18 cellular contexts compared by ENCODE assay signal in genomic region chr10:99325261-99325660, GRCh38. TPM values are rescaled to one million over a fixed set of nuclear protein-coding genes. Genes with fewer than 3 reads are reported as not detected.
A peak's percentile ranks its signal among the peaks of the same experiment; 100 is the strongest.
DNase-seq lines count a peak whose midpoint lies in the region; ATAC-seq, FAIRE-seq and TF ChIP-seq lines count a peak whose summit lies in the region.
"Had no signal": no experiment of that assay in that cellular context is flagged by ENCODE, and none has a peak within 500 bp of the region (broad histone marks: within the 10 kb centered on the region; RNA-seq: fewer than 3 reads in every experiment).

No MANE protein-coding gene starts in this region.

- no peak overlapping the region for H2AFZ ChIP-seq in HepG2 (ENCODE audit: low read length)

- H3K4me1 ChIP-seq in A549 = peaks cover 16% of the 10 kb centered on the region
- H3K4me1 ChIP-seq in HepG2 (ENCODE audit: insufficient read depth, low read length) = peaks cover 25% of the 10 kb centered on the region
- H3K4me1 ChIP-seq: BLaER1 had no signal

- H3K27ac ChIP-seq in A549 (peak overlapping the region; percentile 50 to 62), HepG2 (ENCODE audit: extremely low read length, insufficient read depth, low read length) (peak overlapping the region; percentile 19)
- H3K27ac ChIP-seq: BLaER1 had no signal

- H3K4me2 ChIP-seq in A549 (peak overlapping the region; percentile 49), HepG2 (ENCODE audit: low read depth, low read length) (no peak overlapping the region; the same call in 1 of the 2 replicates)
- H3K4me2 ChIP-seq: BLaER1 had no signal

- no peaks in the 10 kb centered on the region for H3K9me3 ChIP-seq in A549
- H3K9me3 ChIP-seq in HepG2 (ENCODE audit: low read length) = no peaks in the 10 kb centered on the region

- intact Hi-C loops in HepG2 (cut with micrococcal nuclease; ENCODE audit: unreplicated experiment) = no loop called here

- H3K36me3 ChIP-seq in HepG2 (replicated peaks in 1 of 2; ENCODE audit: control insufficient read depth in 1 of 2, insufficient read depth in 2 of 2, low read length in 2 of 2) = no peaks in the 10 kb centered on the region
- H3K36me3 ChIP-seq: BLaER1 had no signal

- no peak for FAIRE-seq in A549 (lab: Jason Lieb, UNC)
- peak; percentile 34 for FAIRE-seq in HepG2 (lab: Jason Lieb, UNC)
- FAIRE-seq in GM19239 (lab: Jason Lieb, UNC) = no peak
- FAIRE-seq: D721Med, GM12892, H54 had no signal

- no peak overlapping the region for H3K4me3 ChIP-seq in A549
- H3K4me3 ChIP-seq in epithelial cell of esophagus (ENCODE audit: low read length) = no peak overlapping the region
- H3K4me3 ChIP-seq in HepG2 (replicated peaks in 1 of 3; ENCODE audit: insufficient read depth in 1 of 3, low read depth in 2 of 3, low read length in 3 of 3) = no peak overlapping the region
- H3K4me3 ChIP-seq: BLaER1 had no signal

- H3K27me3 ChIP-seq in HepG2 (ENCODE audit: control insufficient read depth in 1 of 2, insufficient read depth in 2 of 2, low read length in 2 of 2) = no peaks in the 10 kb centered on the region
- H3K27me3 ChIP-seq: BLaER1 had no signal

- no peak overlapping the region for H3K9ac ChIP-seq in HepG2 (ENCODE audit: insufficient read depth, low read depth, low read length)
- H3K9ac ChIP-seq: BLaER1 had no signal

- no peak for TF ChIP-seq RAD21 in A549 (conservative IDR thresholded peaks at IDR 0.05 in 1 of 2, IDR thresholded peaks at IDR 0.05 in 1 of 2)
- TF ChIP-seq RAD21 in HepG2 (CRISPR knock-in tag; IDR thresholded peaks at IDR 0.05) = no peak

- peak in 1 of 2 experiments; percentile 35; a peak in 2 of 6 replicates for ATAC-seq in A549
- peak; percentile 10; the same call in 1 of the 3 replicates for ATAC-seq in HepG2
- ATAC-seq: CD8-positive, alpha-beta T cell had no signal

- no peak for TF ChIP-seq CTCF in A549 (IDR thresholded peaks at IDR 0.05)
- TF ChIP-seq CTCF in epithelial cell of esophagus (IDR thresholded peaks at IDR 0.05; ENCODE audit: insufficient read depth, low read depth, low read length, missing control alignments) = no peak
- TF ChIP-seq CTCF in HepG2 (CRISPR knock-in tag; IDR thresholded peaks at IDR 0.05) = no peak

- no peaks in the 10 kb centered on the region for H4K20me1 ChIP-seq in HepG2 (ENCODE audit: insufficient read depth, low read length)
- H4K20me1 ChIP-seq: BLaER1 had no signal

- POLR2A ChIA-PET in A549 (lab: Yijun Ruan, JAX) = interaction anchor here (1.4 kb wide), 1 partner anchor 26 kb away, joined by 3 read pairs; no protein-coding TSS in a partner anchor
- POLR2A ChIA-PET in HepG2 (lab: Yijun Ruan, JAX) = no interaction called here

- no peak for TF ChIP-seq POLR2A in A549 (IDR thresholded peaks at IDR 0.05; ENCODE audit: low read length)
- no peak for TF ChIP-seq POLR2A in HepG2 (IDR thresholded peaks at IDR 0.05; ENCODE audit: insufficient read depth in 1 of 2, low read depth in 2 of 2, low read length in 2 of 2)

- 18% methylated on average over 2 of the region's 2 CpGs for WGBS in A549 (ENCODE audit: missing lambda C conversion rate)
- WGBS in HepG2 (ENCODE audit: low lambda C conversion rate) = 28% methylated on average over 2 of the region's 2 CpGs

- DNase-seq in A549 (ENCODE audit: low read depth in 1 of 2, low spot score in 1 of 2) (peak in 1 of 2 experiments; percentile 69), M059J (ENCODE audit: low read depth) (peak; percentile 55), epithelial cell of esophagus (ENCODE audit: low read depth) (peak; percentile 7), HepG2 (ENCODE audit: low spot score) (peak; percentile 61), NCI-H1092 (lab: John Stamatoyannopoulos, UW) (no peak), SKM-1 treated with dmso at 0.1 percent for 144 hours (lab: John Stamatoyannopoulos, UW; ENCODE audit: unreplicated experiment) (no peak), GM19239 (ENCODE audit: insufficient read length, low spot score) (no peak)
- no peak for DNase-seq in activated CD4-positive, alpha-beta T cell treated with anti-CD3 and anti-CD28 coated beads for 48 hours
- DNase-seq: 8988T; CD8-positive, alpha-beta T cell; NCI-H1930; NCI-H446 treated with DMSO at 0.1 percent for 48 hours; NCI-H748 treated with DMSO at 0.1 percent for 48 hours had no signal

- TF ChIP-seq EP300 in A549 (IDR thresholded peaks at IDR 0.05) = no peak
- TF ChIP-seq EP300 in HepG2 (IDR thresholded peaks at IDR 0.05; ENCODE audit: low read depth in 2 of 2, low read length in 2 of 2) = peak in 1 of 2 experiments; percentile 68; a peak in 2 of 4 replicates
- TF ChIP-seq EP300 in HepG2 (CRISPR knock-in tag; IDR thresholded peaks at IDR 0.05; ENCODE audit: borderline replicate concordance) = no peak

- no TSS peak for BruUV-seq in HepG2 (replicated peaks; lab: Mats Ljungman, UMichigan)

- in situ Hi-C loops in HepG2 (cut with HindIII; ENCODE audit: extremely low pct_ligation_motif_present, low pct_unique_long_range_greater_than_20kb) = no loop called here

- H3K79me2 ChIP-seq in HepG2 (ENCODE audit: insufficient read depth, low read length) = no peaks in the 10 kb centered on the region

- CTCF ChIA-PET in A549 (lab: Yijun Ruan, JAX) (interaction anchor here (0.6 to 1.2 kb wide), 3 partner anchors 18 to 1054 kb away, joined by 3 read pairs; no protein-coding TSS in a partner anchor), HepG2 (lab: Yijun Ruan, JAX; ENCODE audit: low intra/inter-chr PET ratio, low total read pairs) (no interaction called here)

TF ChIP-seq in A549, 52 proteins besides CTCF, POLR2A, EP300 and RAD21:
- TF ChIP-seq FOSL2 (IDR thresholded peaks at IDR 0.05) (no peak), FOSL2 (CRISPR knock-in tag; IDR thresholded peaks at IDR 0.05) (peak; percentile 57), RCOR1 (IDR thresholded peaks at IDR 0.05; ENCODE audit: low read depth, low read length) (no peak)

TF ChIP-seq in HepG2, 621 proteins besides CTCF, POLR2A, EP300 and RAD21 (continues in another document):
- TF ChIP-seq THRA (CRISPR knock-in tag; IDR thresholded peaks at IDR 0.05; ENCODE audit: borderline replicate concordance) (peak; percentile 68; the same call in 1 of the 2 replicates), RXRB (CRISPR knock-in tag; IDR thresholded peaks at IDR 0.05; ENCODE audit: borderline replicate concordance) (peak; percentile 38; the same call in 1 of the 2 replicates)

RNA-seq across cellular contexts. Expression of gene CNNM1, which starts 3.9 kb away (rescaled TPM):
- 14.2 and 17.0 TPM in 2 replicates for polyA plus RNA-seq in A549 (2011; rRNA removed)
- polyA plus RNA-seq in A549 (2012; cell fraction: cytosol; rRNA removed) = 9.8 and 13.4 TPM in 2 replicates
- 13.9 and 16.4 TPM in 2 replicates for polyA plus RNA-seq in A549 (2012; cell fraction: nucleus; rRNA removed)
- polyA plus RNA-seq in A549 (2017; fragmentation: RNase III; extraction: RNeasy Plus Mini Kit Qiagen cat#74134 plus additional on column Dnase treatment) = 12.5 to 17.7 TPM (median 17.5 TPM) in 3 replicates
- 19.2 and 22.0 TPM in 2 replicates for polyA minus RNA-seq in A549 (2011; rRNA and poly(A)+ RNA removed)
- 1.6 and 2.4 TPM in 2 replicates for total RNA-seq in M059J (2014; rRNA removed; shearing (Covaris generic))
- total RNA-seq in HepG2 (2016; rRNA removed; fragmentation: Illumina TruSeq; extraction: Trizol) = 5.5 and 9.6 TPM in 2 replicates
- total RNA-seq in HepG2 (2016; cell fraction: cytosol; rRNA removed; fragmentation: Illumina TruSeq; extraction: Trizol; ENCODE audit: low read depth) = 0.81 and 1.2 TPM in 2 replicates
- 5.0 and 9.2 TPM in 2 replicates for total RNA-seq in HepG2 (2016; cell fraction: insoluble cytoplasmic fraction; rRNA removed; fragmentation: Illumina TruSeq; extraction: Trizol)
- 3.4 and 3.6 TPM in 2 replicates for total RNA-seq in HepG2 (2016; cell fraction: membrane; rRNA removed; fragmentation: Illumina TruSeq; extraction: Trizol)
- total RNA-seq in HepG2 (2016; cell fraction: nucleus; rRNA removed; fragmentation: Illumina TruSeq; extraction: Trizol) = 19.4 and 22.4 TPM in 2 replicates
- 4.3 and 4.8 TPM in 2 replicates for polyA plus RNA-seq in HepG2 (2011; rRNA removed)
- 2.7 and 3.2 TPM in 2 replicates for polyA plus RNA-seq in HepG2 (2011; cell fraction: cytosol; rRNA removed)
- polyA plus RNA-seq in HepG2 (2011; cell fraction: nucleus; rRNA removed) = 2.7 and 4.0 TPM in 2 replicates
- 1.3 and 2.5 TPM in 2 replicates for polyA plus RNA-seq in HepG2 (2012)
- polyA plus RNA-seq in HepG2 (2016; cell fraction: cytosol; fragmentation: Illumina TruSeq; extraction: Trizol; ENCODE audit: low read depth) = 0.76 and 0.93 TPM in 2 replicates
- 5.6 and 7.5 TPM in 2 replicates for polyA plus RNA-seq in HepG2 (2016; cell fraction: insoluble cytoplasmic fraction; fragmentation: Illumina TruSeq; extraction: Trizol; ENCODE audit: low read depth)
- 2.3 and 2.6 TPM in 2 replicates for polyA plus RNA-seq in HepG2 (2016; cell fraction: membrane; fragmentation: Illumina TruSeq; extraction: Trizol; ENCODE audit: low read depth)
- polyA plus RNA-seq in HepG2 (2016; cell fraction: nucleus; fragmentation: Illumina TruSeq; extraction: Trizol; ENCODE audit: insufficient read depth, low read depth) = 27.9 and 28.1 TPM in 2 replicates
- 9.6 TPM in 1 of 2 replicates, not detected in the other for polyA minus RNA-seq in HepG2 (2011; rRNA and poly(A)+ RNA removed; ENCODE audit: low replicate concordance)
- polyA minus RNA-seq in HepG2 (2011; cell fraction: cytosol; rRNA and poly(A)+ RNA removed) = 3.3 and 3.5 TPM in 2 replicates
- 6.7 and 7.7 TPM in 2 replicates for polyA minus RNA-seq in HepG2 (2011; cell fraction: nucleus; rRNA and poly(A)+ RNA removed)
- total RNA-seq: CD8-positive, alpha-beta T cell; HT-29 had no signal

Comparison
In these comparisons a context has a peak if more than half of its experiments do, and no peak if none do; other contexts are left out.
1. DNase-seq: peak in M059J (single experiment), epithelial cell of esophagus (single experiment) and HepG2 (single experiment); none in activated CD4-positive, alpha-beta T cell treated with anti-CD3 and anti-CD28 coated beads for 48 hours (single experiment), NCI-H1092 (single experiment), SKM-1 treated with dmso at 0.1 percent for 144 hours (single experiment) and GM19239 (single experiment).